2 cellular contexts compared by ENCODE assay signal in the genomic region with DNA sequence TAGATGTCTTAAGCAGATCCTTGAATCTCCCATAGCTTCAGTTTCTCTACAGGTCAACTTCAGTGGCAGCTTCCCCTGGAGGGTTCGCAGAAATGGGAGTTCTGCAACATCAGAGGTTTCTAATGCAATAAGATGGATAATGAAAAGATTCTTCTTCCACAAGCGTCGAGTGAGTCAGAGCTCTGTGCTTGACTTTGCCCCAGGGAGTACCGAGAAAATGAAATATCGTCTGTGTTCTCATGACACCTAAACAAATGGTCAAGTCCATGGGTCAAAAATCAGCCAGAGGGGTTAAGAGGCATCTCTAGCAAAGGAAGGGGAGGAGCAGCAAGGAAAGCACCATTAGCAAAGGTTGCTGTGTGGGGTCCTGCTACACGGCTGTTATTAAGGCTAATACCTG.
TF ChIP-seq lines count a peak whose summit lies in the region.

No MANE protein-coding gene starts in this region.

TF ChIP-seq in liver, 16 proteins besides CTCF, POLR2A, EP300 and RAD21:
- no peak for TF ChIP-seq EGR1 (IDR thresholded peaks at IDR 0.05; ENCODE audit: low read depth in 2 of 2)
- TF ChIP-seq GABPA (IDR thresholded peaks at IDR 0.05 in 1 of 2, conservative IDR thresholded peaks at IDR 0.05 in 1 of 2), result no peak
- peak; percentile 54 for TF ChIP-seq NR2F2 (IDR thresholded peaks at IDR 0.05)
- peak; percentile 77 to 90 for TF ChIP-seq RXRA (IDR thresholded peaks at IDR 0.05)
- TF ChIP-seq, protein P1, sequence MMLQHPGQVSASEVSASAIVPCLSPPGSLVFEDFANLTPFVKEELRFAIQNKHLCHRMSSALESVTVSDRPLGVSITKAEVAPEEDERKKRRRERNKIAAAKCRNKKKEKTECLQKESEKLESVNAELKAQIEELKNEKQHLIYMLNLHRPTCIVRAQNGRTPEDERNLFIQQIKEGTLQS (IDR thresholded peaks at IDR 0.05), result peak; percentile 79
- TF ChIP-seq FOXA1 (IDR thresholded peaks at IDR 0.05), result no peak
- peak; percentile 74 for TF ChIP-seq SP1 (IDR thresholded peaks at IDR 0.05)
- no peak for TF ChIP-seq TAF1 (conservative IDR thresholded peaks at IDR 0.05)
- TF ChIP-seq YY1 (IDR thresholded peaks at IDR 0.05), result peak; percentile 79
- peak; percentile 92 to 96 for TF ChIP-seq HNF4A (conservative IDR thresholded peaks at IDR 0.05)
- TF ChIP-seq, protein P2, sequence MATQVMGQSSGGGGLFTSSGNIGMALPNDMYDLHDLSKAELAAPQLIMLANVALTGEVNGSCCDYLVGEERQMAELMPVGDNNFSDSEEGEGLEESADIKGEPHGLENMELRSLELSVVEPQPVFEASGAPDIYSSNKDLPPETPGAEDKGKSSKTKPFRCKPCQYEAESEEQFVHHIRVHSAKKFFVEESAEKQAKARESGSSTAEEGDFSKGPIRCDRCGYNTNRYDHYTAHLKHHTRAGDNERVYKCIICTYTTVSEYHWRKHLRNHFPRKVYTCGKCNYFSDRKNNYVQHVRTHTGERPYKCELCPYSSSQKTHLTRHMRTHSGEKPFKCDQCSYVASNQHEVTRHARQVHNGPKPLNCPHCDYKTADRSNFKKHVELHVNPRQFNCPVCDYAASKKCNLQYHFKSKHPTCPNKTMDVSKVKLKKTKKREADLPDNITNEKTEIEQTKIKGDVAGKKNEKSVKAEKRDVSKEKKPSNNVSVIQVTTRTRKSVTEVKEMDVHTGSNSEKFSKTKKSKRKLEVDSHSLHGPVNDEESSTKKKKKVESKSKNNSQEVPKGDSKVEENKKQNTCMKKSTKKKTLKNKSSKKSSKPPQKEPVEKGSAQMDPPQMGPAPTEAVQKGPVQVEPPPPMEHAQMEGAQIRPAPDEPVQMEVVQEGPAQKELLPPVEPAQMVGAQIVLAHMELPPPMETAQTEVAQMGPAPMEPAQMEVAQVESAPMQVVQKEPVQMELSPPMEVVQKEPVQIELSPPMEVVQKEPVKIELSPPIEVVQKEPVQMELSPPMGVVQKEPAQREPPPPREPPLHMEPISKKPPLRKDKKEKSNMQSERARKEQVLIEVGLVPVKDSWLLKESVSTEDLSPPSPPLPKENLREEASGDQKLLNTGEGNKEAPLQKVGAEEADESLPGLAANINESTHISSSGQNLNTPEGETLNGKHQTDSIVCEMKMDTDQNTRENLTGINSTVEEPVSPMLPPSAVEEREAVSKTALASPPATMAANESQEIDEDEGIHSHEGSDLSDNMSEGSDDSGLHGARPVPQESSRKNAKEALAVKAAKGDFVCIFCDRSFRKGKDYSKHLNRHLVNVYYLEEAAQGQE (IDR thresholded peaks at IDR 0.05), result peak; percentile 70
- TF ChIP-seq HNF4G (IDR thresholded peaks at IDR 0.05), result peak; percentile 67
- TF ChIP-seq, protein P3, sequence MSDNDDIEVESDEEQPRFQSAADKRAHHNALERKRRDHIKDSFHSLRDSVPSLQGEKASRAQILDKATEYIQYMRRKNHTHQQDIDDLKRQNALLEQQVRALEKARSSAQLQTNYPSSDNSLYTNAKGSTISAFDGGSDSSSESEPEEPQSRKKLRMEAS (IDR thresholded peaks at IDR 0.05), result peak; percentile 64
- TF ChIP-seq, protein P4, sequence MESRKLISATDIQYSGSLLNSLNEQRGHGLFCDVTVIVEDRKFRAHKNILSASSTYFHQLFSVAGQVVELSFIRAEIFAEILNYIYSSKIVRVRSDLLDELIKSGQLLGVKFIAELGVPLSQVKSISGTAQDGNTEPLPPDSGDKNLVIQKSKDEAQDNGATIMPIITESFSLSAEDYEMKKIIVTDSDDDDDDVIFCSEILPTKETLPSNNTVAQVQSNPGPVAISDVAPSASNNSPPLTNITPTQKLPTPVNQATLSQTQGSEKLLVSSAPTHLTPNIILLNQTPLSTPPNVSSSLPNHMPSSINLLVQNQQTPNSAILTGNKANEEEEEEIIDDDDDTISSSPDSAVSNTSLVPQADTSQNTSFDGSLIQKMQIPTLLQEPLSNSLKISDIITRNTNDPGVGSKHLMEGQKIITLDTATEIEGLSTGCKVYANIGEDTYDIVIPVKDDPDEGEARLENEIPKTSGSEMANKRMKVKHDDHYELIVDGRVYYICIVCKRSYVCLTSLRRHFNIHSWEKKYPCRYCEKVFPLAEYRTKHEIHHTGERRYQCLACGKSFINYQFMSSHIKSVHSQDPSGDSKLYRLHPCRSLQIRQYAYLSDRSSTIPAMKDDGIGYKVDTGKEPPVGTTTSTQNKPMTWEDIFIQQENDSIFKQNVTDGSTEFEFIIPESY (IDR thresholded peaks at IDR 0.05), result peak; percentile 32
- no peak for TF ChIP-seq FOXA2 (IDR thresholded peaks at IDR 0.05)
- TF ChIP-seq JUND (IDR thresholded peaks at IDR 0.05), result peak; percentile 68 to 95
TF ChIP-seq in liver: peak in this region for 11.

TF ChIP-seq in HepG2, 621 proteins besides CTCF, POLR2A, EP300 and RAD21:
- TF ChIP-seq, protein P5, sequence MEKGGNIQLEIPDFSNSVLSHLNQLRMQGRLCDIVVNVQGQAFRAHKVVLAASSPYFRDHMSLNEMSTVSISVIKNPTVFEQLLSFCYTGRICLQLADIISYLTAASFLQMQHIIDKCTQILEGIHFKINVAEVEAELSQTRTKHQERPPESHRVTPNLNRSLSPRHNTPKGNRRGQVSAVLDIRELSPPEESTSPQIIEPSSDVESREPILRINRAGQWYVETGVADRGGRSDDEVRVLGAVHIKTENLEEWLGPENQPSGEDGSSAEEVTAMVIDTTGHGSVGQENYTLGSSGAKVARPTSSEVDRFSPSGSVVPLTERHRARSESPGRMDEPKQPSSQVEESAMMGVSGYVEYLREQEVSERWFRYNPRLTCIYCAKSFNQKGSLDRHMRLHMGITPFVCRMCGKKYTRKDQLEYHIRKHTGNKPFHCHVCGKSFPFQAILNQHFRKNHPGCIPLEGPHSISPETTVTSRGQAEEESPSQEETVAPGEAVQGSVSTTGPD (CRISPR knock-in tag; IDR thresholded peaks at IDR 0.05), result no peak
- TF ChIP-seq ZNF3 (CRISPR knock-in tag; IDR thresholded peaks at IDR 0.05), result no peak
- TF ChIP-seq SALL2 (CRISPR knock-in tag; IDR thresholded peaks at IDR 0.05), result no peak
- no peak for TF ChIP-seq TARDBP (CRISPR knock-in tag; IDR thresholded peaks at IDR 0.05)
- TF ChIP-seq, protein P6, sequence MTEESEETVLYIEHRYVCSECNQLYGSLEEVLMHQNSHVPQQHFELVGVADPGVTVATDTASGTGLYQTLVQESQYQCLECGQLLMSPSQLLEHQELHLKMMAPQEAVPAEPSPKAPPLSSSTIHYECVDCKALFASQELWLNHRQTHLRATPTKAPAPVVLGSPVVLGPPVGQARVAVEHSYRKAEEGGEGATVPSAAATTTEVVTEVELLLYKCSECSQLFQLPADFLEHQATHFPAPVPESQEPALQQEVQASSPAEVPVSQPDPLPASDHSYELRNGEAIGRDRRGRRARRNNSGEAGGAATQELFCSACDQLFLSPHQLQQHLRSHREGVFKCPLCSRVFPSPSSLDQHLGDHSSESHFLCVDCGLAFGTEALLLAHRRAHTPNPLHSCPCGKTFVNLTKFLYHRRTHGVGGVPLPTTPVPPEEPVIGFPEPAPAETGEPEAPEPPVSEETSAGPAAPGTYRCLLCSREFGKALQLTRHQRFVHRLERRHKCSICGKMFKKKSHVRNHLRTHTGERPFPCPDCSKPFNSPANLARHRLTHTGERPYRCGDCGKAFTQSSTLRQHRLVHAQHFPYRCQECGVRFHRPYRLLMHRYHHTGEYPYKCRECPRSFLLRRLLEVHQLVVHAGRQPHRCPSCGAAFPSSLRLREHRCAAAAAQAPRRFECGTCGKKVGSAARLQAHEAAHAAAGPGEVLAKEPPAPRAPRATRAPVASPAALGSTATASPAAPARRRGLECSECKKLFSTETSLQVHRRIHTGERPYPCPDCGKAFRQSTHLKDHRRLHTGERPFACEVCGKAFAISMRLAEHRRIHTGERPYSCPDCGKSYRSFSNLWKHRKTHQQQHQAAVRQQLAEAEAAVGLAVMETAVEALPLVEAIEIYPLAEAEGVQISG (CRISPR knock-in tag; IDR thresholded peaks at IDR 0.05), result no peak
- TF ChIP-seq HNF4G (IDR thresholded peaks at IDR 0.05; ENCODE audit: borderline replicate concordance, low read depth, low read length), result no peak
- TF ChIP-seq HNF4G (CRISPR knock-in tag; IDR thresholded peaks at IDR 0.05; ENCODE audit: borderline replicate concordance, low read depth), result no peak
- no peak for TF ChIP-seq ESRRA (CRISPR knock-in tag; IDR thresholded peaks at IDR 0.05; ENCODE audit: low read depth)
- TF ChIP-seq NR1H2 (CRISPR knock-in tag; IDR thresholded peaks at IDR 0.05; ENCODE audit: borderline replicate concordance, low read depth), result no peak
- no peak for TF ChIP-seq ZNF136 (CRISPR knock-in tag; IDR thresholded peaks at IDR 0.05; ENCODE audit: low read depth)
- no peak for TF ChIP-seq KDM5A (IDR thresholded peaks at IDR 0.05; ENCODE audit: borderline replicate concordance, low read length)
- TF ChIP-seq CBX1 (IDR thresholded peaks at IDR 0.05; ENCODE audit: low read depth), result no peak
- no peak for TF ChIP-seq ARNT2 (CRISPR knock-in tag; IDR thresholded peaks at IDR 0.05; ENCODE audit: low read depth)
- no peak for TF ChIP-seq ZNF850 (CRISPR knock-in tag; conservative IDR thresholded peaks at IDR 0.05)
- TF ChIP-seq, protein P7, sequence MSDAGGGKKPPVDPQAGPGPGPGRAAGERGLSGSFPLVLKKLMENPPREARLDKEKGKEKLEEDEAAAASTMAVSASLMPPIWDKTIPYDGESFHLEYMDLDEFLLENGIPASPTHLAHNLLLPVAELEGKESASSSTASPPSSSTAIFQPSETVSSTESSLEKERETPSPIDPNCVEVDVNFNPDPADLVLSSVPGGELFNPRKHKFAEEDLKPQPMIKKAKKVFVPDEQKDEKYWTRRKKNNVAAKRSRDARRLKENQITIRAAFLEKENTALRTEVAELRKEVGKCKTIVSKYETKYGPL (CRISPR knock-in tag; IDR thresholded peaks at IDR 0.05), result no peak
- no peak for TF ChIP-seq KAT2B (IDR thresholded peaks at IDR 0.05; ENCODE audit: borderline replicate concordance, low read depth, low read length)
- no peak for TF ChIP-seq AKAP8 (CRISPR knock-in tag; IDR thresholded peaks at IDR 0.05)
- TF ChIP-seq ZSCAN29 (CRISPR knock-in tag; conservative IDR thresholded peaks at IDR 0.05), result no peak
